8 cellular contexts compared by ENCODE assay signal in genomic region chr7:116953727-116954442, GRCh38. TPM values are rescaled to one million over a fixed set of nuclear protein-coding genes. Genes with fewer than 3 reads are reported as not detected.
DNase-seq lines count a peak whose midpoint lies in the region; ATAC-seq and TF ChIP-seq lines count a peak whose summit lies in the region.

No MANE protein-coding gene starts in this region.

- intact Hi-C loops in IMR-90 (cut with micrococcal nuclease) = no loop called here
- intact Hi-C loops in ascending aorta (cut with DNase I) = loop anchor here (1.0 kb wide), 1 partner anchor 92 kb away; the partner anchor contains the start of gene CAPZA2
- intact Hi-C loops in left ventricle myocardium superior (cut with micrococcal nuclease) = no loop called here

- H3K36me3 Mint-ChIP-seq in progenitor cell of endocrine pancreas (ENCODE audit: insufficient read depth) = peaks cover 2% of the 10 kb centered on the region

- DNase-seq in ELR (ENCODE audit: low read depth) (peak; percentile 85), IMR-90 (peak; percentile 88), SHP77 (lab: John Stamatoyannopoulos, UW) (peak; percentile 14 to 65), ascending aorta (ENCODE audit: low spot score in 2 of 2) (peak; percentile 12 to 83), left ventricle myocardium superior (peak; percentile 79), progenitor cell of endocrine pancreas (ENCODE audit: low spot score, unreplicated experiment) (peak; percentile 32)
- DNase-seq in NK-92 treated with Interleukin-12 subunit alpha and Interleukin-12 subunit beta, amount 100 ng/mL, for 24 hours (lab: John Stamatoyannopoulos, UW) = no peak

- 0 out of 3 replicates have a peak overlapping the region, but pooled peaks have one; percentile 93 for H2BK15ac ChIP-seq in IMR-90 (ENCODE audit: low read depth, low read length)

- H2AK9ac ChIP-seq in IMR-90 (replicated peaks; ENCODE audit: low read depth, low read length, poor library complexity) = peak overlapping the region; percentile 95

- H3K9me3 Mint-ChIP-seq in progenitor cell of endocrine pancreas (ENCODE audit: low read depth) = no peaks in the 10 kb centered on the region

- H3K9me1 ChIP-seq in IMR-90 (ENCODE audit: insufficient read depth, low read length) = peaks cover 3% of the 10 kb centered on the region; the same call in 1 of the 2 replicates

- peak overlapping the region; percentile 99 for H3K27ac Mint-ChIP-seq in progenitor cell of endocrine pancreas

- BruUV-seq in IMR-90 (replicated peaks; lab: Mats Ljungman, UMichigan) = no TSS peak

- dilution Hi-C loops in IMR-90 (cut with HindIII; ENCODE audit: low sequenced_read_pairs, unreplicated experiment) = no loop called here

- H3K4me2 ChIP-seq in IMR-90 (ENCODE audit: low read depth, low read length) = peak overlapping the region; percentile 89

- peak overlapping the region; percentile 2; the same call in 1 of the 2 replicates for H4K5ac ChIP-seq in IMR-90 (ENCODE audit: low read depth, low read length)

- in situ Hi-C loops in IMR-90 (cut with MboI; ENCODE audit: low sequenced_read_pairs) = no loop called here

- H3K4me3 ChIP-seq in IMR-90 (ENCODE audit: insufficient read depth, low read depth, low read length) (peak overlapping the region; percentile 67), ascending aorta (peak overlapping the region; percentile 78 to 96)

- H3K4me1 ChIP-seq in IMR-90 (ENCODE audit: control insufficient read depth, insufficient read depth, low read length) (peaks cover 9% of the 10 kb centered on the region), ascending aorta (peaks cover 4 to 17% of the 10 kb centered on the region in 2 donors)

- peaks cover 18 to 47% of the 10 kb centered on the region in 2 experiments for H3K79me1 ChIP-seq in IMR-90 (ENCODE audit: low read depth in 1 of 2, low read length in 2 of 2)

- TF ChIP-seq CTCF in IMR-90 (conservative IDR thresholded peaks at IDR 0.05; ENCODE audit: low read depth, low read length) = no peak
- TF ChIP-seq CTCF in ascending aorta (IDR thresholded peaks at IDR 0.05) = no peak
- no peak for TF ChIP-seq CTCF in progenitor cell of endocrine pancreas (IDR thresholded peaks at IDR 0.05; ENCODE audit: unreplicated experiment)

- H3K9me3 ChIP-seq in IMR-90 (ENCODE audit: control insufficient read depth, insufficient read depth, low read length) (no peaks in the 10 kb centered on the region), ascending aorta (no peaks in the 10 kb centered on the region)

- H3K27me3 ChIP-seq in IMR-90 (ENCODE audit: control insufficient read depth, insufficient read depth, low read length) (no peaks in the 10 kb centered on the region), ascending aorta (no peaks in the 10 kb centered on the region)

- TF ChIP-seq RAD21 in IMR-90 (IDR thresholded peaks at IDR 0.05; ENCODE audit: low read length) = no peak

- peak overlapping the region; percentile 95 for H4K91ac ChIP-seq in IMR-90 (ENCODE audit: insufficient read depth, low read depth, low read length)

- peak overlapping the region; percentile 94 for H3K4me3 Mint-ChIP-seq in progenitor cell of endocrine pancreas (ENCODE audit: low read depth)

- no peak overlapping the region for H2BK20ac ChIP-seq in IMR-90 (ENCODE audit: low read depth, low read length)

- H3K4me1 Mint-ChIP-seq in progenitor cell of endocrine pancreas (ENCODE audit: low read depth) = peaks cover 19% of the 10 kb centered on the region

- no peaks in the 10 kb centered on the region for H3K27me3 Mint-ChIP-seq in progenitor cell of endocrine pancreas

- peak overlapping the region; percentile 98; a peak in 3 of 4 replicates for H4K8ac ChIP-seq in IMR-90 (ENCODE audit: low read depth in 2 of 2, low read length in 2 of 2)

- H3K36me3 ChIP-seq in IMR-90 (ENCODE audit: control insufficient read depth, insufficient read depth, low read length) (no peaks in the 10 kb centered on the region), ascending aorta (no peaks in the 10 kb centered on the region)

- peak overlapping the region; percentile 96 for H3K4ac ChIP-seq in IMR-90 (ENCODE audit: low read depth, low read length)

- H4K20me1 ChIP-seq in IMR-90 (ENCODE audit: insufficient read depth, low read length) = peaks cover 3% of the 10 kb centered on the region; the same call in 1 of the 2 replicates

- peak overlapping the region; percentile 62 for H3K23ac ChIP-seq in IMR-90 (ENCODE audit: low read depth, low read length)

- 0 out of 2 replicates have a peak overlapping the region, but pooled peaks have one; percentile 21 for H2AK5ac ChIP-seq in IMR-90 (ENCODE audit: low read depth, low read length)

- H3K27ac ChIP-seq in IMR-90 (ENCODE audit: insufficient read depth, low read length) = peak overlapping the region; percentile 98
- H3K27ac ChIP-seq in ascending aorta = peak overlapping the region; percentile 99 to 100

- CTCF ChIA-PET in IMR-90 (lab: Yijun Ruan, JAX) = interaction anchor here (1.1 kb wide), 1 partner anchor 21 kb away, joined by 3 read pairs; no protein-coding TSS in a partner anchor

- peak overlapping the region; percentile 8 for H3K18ac ChIP-seq in IMR-90 (ENCODE audit: low read depth, low read length)

- peak; percentile 37 for ATAC-seq in GM21526 (IDR thresholded peaks at IDR 0.05; ENCODE audit: low FRiP score, unreplicated experiment)
- ATAC-seq in IMR-90 (ENCODE audit: low read depth) = peak; percentile 77
- peak; percentile 59 for ATAC-seq in left ventricle myocardium superior

- TF ChIP-seq POLR2A in IMR-90 (IDR thresholded peaks at IDR 0.05; ENCODE audit: low read depth, low read length) = peak; percentile 71

- H2BK120ac ChIP-seq in IMR-90 (ENCODE audit: low read depth, low read length) = peak overlapping the region; percentile 94; the same call in 1 of the 2 replicates

- peak overlapping the region; percentile 99 for H2AFZ ChIP-seq in IMR-90 (replicated peaks; ENCODE audit: low read length, poor library complexity)

- H2BK5ac ChIP-seq in IMR-90 (ENCODE audit: low read depth, low read length, poor library complexity, severe bottlenecking) = peak overlapping the region; percentile 89

- WGBS in IMR-90 (ENCODE audit: extremely low coverage in 2 of 2, insufficient read length in 1 of 2), 2 experiments = 0% methylated on average over 50 of the region's 89 CpGs; no CpG with 5 or more reads in 1 of the 2 experiments

- peak overlapping the region; percentile 100 for H3K56ac ChIP-seq in IMR-90 (ENCODE audit: extremely low read depth, insufficient read depth, low read length)

- H3K9ac ChIP-seq in IMR-90 (ENCODE audit: low read depth, low read length) = peak overlapping the region; percentile 97

- peak overlapping the region; percentile 8 for H3K14ac ChIP-seq in IMR-90 (replicated peaks; ENCODE audit: low read depth, low read length)

- POLR2A ChIA-PET in IMR-90 (lab: Charles Lee; ENCODE audit: unreplicated experiment) = no interaction called here

TF ChIP-seq in IMR-90, 13 proteins besides CTCF, POLR2A, EP300 and RAD21:
- no peak for TF ChIP-seq SMC3 (IDR thresholded peaks at IDR 0.05; ENCODE audit: low read depth, low read length)
- no peak for TF ChIP-seq FOS (IDR thresholded peaks at IDR 0.05; ENCODE audit: low read depth, low read length)
- no peak for TF ChIP-seq USF2 (IDR thresholded peaks at IDR 0.05; ENCODE audit: low read depth, low read length)
- TF ChIP-seq RFX5 (IDR thresholded peaks at IDR 0.05; ENCODE audit: low read depth, low read length) = no peak
- TF ChIP-seq ELK1 (IDR thresholded peaks at IDR 0.05; ENCODE audit: borderline replicate concordance, low read depth, low read length) = no peak
- peak; percentile 26 for TF ChIP-seq RCOR1 (IDR thresholded peaks at IDR 0.05; ENCODE audit: insufficient replicate concordance, low read length)
- TF ChIP-seq CHD1 (IDR thresholded peaks at IDR 0.05; ENCODE audit: low read depth, low read length) = no peak
- no peak for TF ChIP-seq NFE2L2 (IDR thresholded peaks at IDR 0.05; ENCODE audit: low read depth, low read length)
- TF ChIP-seq BHLHE40 (IDR thresholded peaks at IDR 0.05; ENCODE audit: low read depth, low read length) = no peak
- peak; percentile 70; the same call in 1 of the 2 replicates for TF ChIP-seq MAZ (IDR thresholded peaks at IDR 0.05; ENCODE audit: borderline replicate concordance, low read depth, low read length)
- no peak for TF ChIP-seq CEBPB (IDR thresholded peaks at IDR 0.05; ENCODE audit: low read depth, low read length)
- no peak for TF ChIP-seq MXI1 (IDR thresholded peaks at IDR 0.05; ENCODE audit: borderline replicate concordance, low read depth, low read length)
- peak; percentile 48; the same call in 1 of the 2 replicates for TF ChIP-seq MAFK (IDR thresholded peaks at IDR 0.05; ENCODE audit: low read depth, low read length)

RNA-seq across cellular contexts. Expression of gene ST7, which starts 0.6 kb away (rescaled TPM):
- total RNA-seq in IMR-90 (2012; rRNA removed) (25.3 and 26.0 TPM in 2 replicates), ascending aorta (19.2 TPM), left ventricle myocardium superior (31.4 TPM), progenitor cell of endocrine pancreas (21.9 and 24.8 TPM in 2 replicates)
- polyA plus RNA-seq in IMR-90 (2012; rRNA removed) = 17.8 and 18.6 TPM in 2 replicates
- 6.4 and 10.2 TPM in 2 replicates for polyA plus RNA-seq in IMR-90 (2012; cell fraction: cytosol; rRNA removed)
- 9.2 and 54.0 TPM in 2 replicates for polyA plus RNA-seq in IMR-90 (2012; cell fraction: nucleus; rRNA removed; ENCODE audit: low replicate concordance)
